In genomic region chr2:101267671-101268656, GRCh38 we compare ENCODE assay signal across 11 cellular contexts. TPM values are rescaled to one million over a fixed set of nuclear protein-coding genes. Genes with fewer than 3 reads are reported as not detected.
DNase-seq lines count a peak whose midpoint lies in the region; ATAC-seq and TF ChIP-seq lines count a peak whose summit lies in the region.
"Had no signal": no experiment of that assay in that cellular context is flagged by ENCODE, and none has a peak within 500 bp of the region (broad histone marks: within the 10 kb centered on the region; RNA-seq: fewer than 3 reads in every experiment).

No MANE protein-coding gene starts in this region.

- intact Hi-C loops in OCI-LY7 (cut with micrococcal nuclease; ENCODE audit: unreplicated experiment) (no loop called here), sigmoid colon (cut with DNase I) (no loop called here)

- no peaks in the 10 kb centered on the region for H3K4me1 ChIP-seq in smooth muscle cell (ENCODE audit: low read depth)
- H3K4me1 ChIP-seq in OCI-LY7 (ENCODE audit: insufficient read depth, low read length, poor library complexity, severe bottlenecking): no peaks in the 10 kb centered on the region
- no peaks in the 10 kb centered on the region for H3K4me1 ChIP-seq in sigmoid colon
- H3K4me1 ChIP-seq: foreskin keratinocyte had no signal

- peaks cover 44% of the 10 kb centered on the region for H3K36me3 ChIP-seq in smooth muscle cell (ENCODE audit: low read depth)
- H3K36me3 ChIP-seq in OCI-LY7 (ENCODE audit: insufficient read depth, low read length): peaks cover 85% of the 10 kb centered on the region
- H3K36me3 ChIP-seq in sigmoid colon: peaks cover 4 to 100% (median 48%) of the 10 kb centered on the region in 4 donors

- no TSS peak for BruUV-seq in OCI-LY7 (replicated peaks; lab: Mats Ljungman, UMichigan)

- H3K4me2 ChIP-seq in smooth muscle cell (no peak overlapping the region), OCI-LY7 (ENCODE audit: low read length) (no peak overlapping the region)
- H3K4me2 ChIP-seq: A549, KMS-11 had no signal

- no peak overlapping the region for H3K9ac ChIP-seq in smooth muscle cell (ENCODE audit: low read depth)
- H3K9ac ChIP-seq: KMS-11 had no signal

- POLR2A ChIA-PET in OCI-LY7 (lab: Charles Lee): interaction anchor here (0.9 to 1.5 kb wide), 2 partner anchors 14 to 1312 kb away, joined by 3 to 4 read pairs; no protein-coding TSS in a partner anchor

- H3K27ac ChIP-seq in smooth muscle cell (ENCODE audit: low read depth) (peak overlapping the region; percentile 61), OCI-LY7 (ENCODE audit: low read depth, low read length, poor library complexity, severe bottlenecking) (no peak overlapping the region), sigmoid colon (no peak overlapping the region)
- H3K27ac ChIP-seq: A549, foreskin keratinocyte, KMS-11 had no signal

- no peaks in the 10 kb centered on the region for H3K27me3 ChIP-seq in smooth muscle cell (ENCODE audit: low read depth)
- no peaks in the 10 kb centered on the region for H3K27me3 ChIP-seq in sigmoid colon
- H3K27me3 ChIP-seq: foreskin keratinocyte had no signal

- H3K79me2 ChIP-seq in smooth muscle cell (ENCODE audit: low read depth) (peaks cover 6% of the 10 kb centered on the region), OCI-LY7 (ENCODE audit: insufficient read depth, low read depth, low read length) (no peaks in the 10 kb centered on the region)

- TF ChIP-seq POLR2A in sigmoid colon (IDR thresholded peaks at IDR 0.05): no peak

- peaks cover 26% of the 10 kb centered on the region for H3F3A ChIP-seq in smooth muscle cell (ENCODE audit: low read depth)

- CTCF ChIA-PET in OCI-LY7 (lab: Charles Lee; ENCODE audit: unreplicated experiment): no interaction called here

- 91% methylated on average over 15 of the region's 15 CpGs for WGBS in smooth muscle cell (ENCODE audit: low lambda C conversion rate)
- WGBS in sigmoid colon, 2 donors: 31 to 61% methylated on average over 15 of the region's 15 CpGs

- ATAC-seq in HG02840 (IDR thresholded peaks at IDR 0.05; ENCODE audit: low FRiP score, unreplicated experiment): peak; percentile 56
- ATAC-seq: A549, foreskin keratinocyte had no signal

- DNase-seq in T-helper 1 cell (no peak), smooth muscle cell (lab: John Stamatoyannopoulos, UW; ENCODE audit: unreplicated experiment) (no peak), OCI-LY7 (ENCODE audit: low spot score) (no peak), SK-N-DZ (ENCODE audit: low spot score) (no peak), sigmoid colon (no peak)
- no peak for DNase-seq in activated naive CD8-positive, alpha-beta T cell treated with anti-CD3 and anti-CD28 coated beads for 36 hours
- DNase-seq: foreskin keratinocyte had no signal

- H4K20me1 ChIP-seq in smooth muscle cell (ENCODE audit: low read depth) (peaks cover 23% of the 10 kb centered on the region), OCI-LY7 (ENCODE audit: insufficient read depth, low read length) (peaks cover 3% of the 10 kb centered on the region; the same call in 1 of the 2 replicates)

- H3K9me3 Mint-ChIP-seq in T-helper 1 cell treated with Interleukin-12 subunit alpha and Interleukin-12 subunit beta and Interleukin-4 antibody, amounts not matched to agents 30 μg/mL and 1 μg/mL, for 36 hours: no peaks in the 10 kb centered on the region
- H3K9me3 Mint-ChIP-seq in activated naive CD8-positive, alpha-beta T cell treated with anti-CD3 and anti-CD28 coated beads for 36 hours: no peaks in the 10 kb centered on the region

- H3K27me3 Mint-ChIP-seq in T-helper 1 cell treated with Interleukin-12 subunit alpha and Interleukin-12 subunit beta and Interleukin-4 antibody, amounts not matched to agents 30 μg/mL and 1 μg/mL, for 36 hours (ENCODE audit: low read depth): no peaks in the 10 kb centered on the region
- H3K27me3 Mint-ChIP-seq in activated naive CD8-positive, alpha-beta T cell treated with anti-CD3 and anti-CD28 coated beads for 36 hours: no peaks in the 10 kb centered on the region

- H2AFZ ChIP-seq in smooth muscle cell (ENCODE audit: low read depth) (no peak overlapping the region), OCI-LY7 (ENCODE audit: low read length) (no peak overlapping the region)

- H3K27ac Mint-ChIP-seq in T-helper 1 cell treated with Interleukin-12 subunit alpha and Interleukin-12 subunit beta and Interleukin-4 antibody, amounts not matched to agents 30 μg/mL and 1 μg/mL, for 36 hours: peak overlapping the region; percentile 58
- H3K27ac Mint-ChIP-seq in activated naive CD8-positive, alpha-beta T cell treated with anti-CD3 and anti-CD28 coated beads for 36 hours: peak overlapping the region; percentile 64

- H3K4me3 ChIP-seq in smooth muscle cell: no peak overlapping the region
- no peak overlapping the region for H3K4me3 ChIP-seq in OCI-LY7 (ENCODE audit: low read depth, low read length, poor library complexity, severe bottlenecking)
- H3K4me3 ChIP-seq in sigmoid colon: no peak overlapping the region
- H3K4me3 ChIP-seq: A549 had no signal

- H3K9me3 ChIP-seq in smooth muscle cell (replicated peaks; ENCODE audit: low read depth) (no peaks in the 10 kb centered on the region), OCI-LY7 (ENCODE audit: low read length) (no peaks in the 10 kb centered on the region), sigmoid colon (no peaks in the 10 kb centered on the region)
- H3K9me3 ChIP-seq: A549 had no signal

- TF ChIP-seq CTCF in smooth muscle cell (IDR thresholded peaks at IDR 0.05; ENCODE audit: borderline replicate concordance, insufficient read depth, poor library complexity, severe bottlenecking) (no peak), OCI-LY7 (conservative IDR thresholded peaks at IDR 0.05; ENCODE audit: low read length) (no peak), sigmoid colon (IDR thresholded peaks at IDR 0.05) (no peak)

- H3K4me3 Mint-ChIP-seq in T-helper 1 cell treated with Interleukin-12 subunit alpha and Interleukin-12 subunit beta and Interleukin-4 antibody, amounts not matched to agents 30 μg/mL and 1 μg/mL, for 36 hours: peak overlapping the region; percentile 27
- H3K4me3 Mint-ChIP-seq in activated naive CD8-positive, alpha-beta T cell treated with anti-CD3 and anti-CD28 coated beads for 36 hours: no peak overlapping the region

- peaks cover 71% of the 10 kb centered on the region for H3K36me3 Mint-ChIP-seq in T-helper 1 cell treated with Interleukin-12 subunit alpha and Interleukin-12 subunit beta and Interleukin-4 antibody, amounts not matched to agents 30 μg/mL and 1 μg/mL, for 36 hours (ENCODE audit: low read depth)
- H3K36me3 Mint-ChIP-seq in activated naive CD8-positive, alpha-beta T cell treated with anti-CD3 and anti-CD28 coated beads for 36 hours: peaks cover 43% of the 10 kb centered on the region

- H3K9me2 ChIP-seq in OCI-LY7 (ENCODE audit: insufficient read depth, low read length): no peaks in the 10 kb centered on the region

- H3K4me1 Mint-ChIP-seq in T-helper 1 cell treated with Interleukin-12 subunit alpha and Interleukin-12 subunit beta and Interleukin-4 antibody, amounts not matched to agents 30 μg/mL and 1 μg/mL, for 36 hours (ENCODE audit: low read depth): peaks cover 51% of the 10 kb centered on the region
- peaks cover 45% of the 10 kb centered on the region for H3K4me1 Mint-ChIP-seq in activated naive CD8-positive, alpha-beta T cell treated with anti-CD3 and anti-CD28 coated beads for 36 hours

- TF ChIP-seq EP300 in sigmoid colon (IDR thresholded peaks at IDR 0.05): no peak

RNA-seq across cellular contexts. Expression of gene CNOT11, which starts 15.3 kb away (rescaled TPM):
- 10 to 100 TPM; 60.7 to 64.7 TPM for total RNA-seq in activated naive CD8-positive, alpha-beta T cell treated with anti-CD3 and anti-CD28 coated beads for 36 hours
- total RNA-seq in smooth muscle cell (53.8 and 65.2 TPM in 2 replicates), OCI-LY7 (2022) (71.9 and 75.6 TPM in 2 replicates), sigmoid colon (10 to 100 TPM; 21.4 to 27.4 (median 22.1) TPM)
- polyA plus RNA-seq in smooth muscle cell (50.0 and 54.6 TPM in 2 replicates), sigmoid colon (10 to 100 TPM; 22.8 to 33.7 (median 27.5) TPM)
- 45.7 and 55.5 TPM in 2 replicates for total RNA-seq in OCI-LY7 (2014; rRNA removed; shearing (Covaris generic))
- polyA plus RNA-seq in SK-N-DZ (2014; cell fraction: cytosol; rRNA removed): 48.7 and 52.4 TPM in 2 replicates
- 85.5 and 88.8 TPM in 2 replicates for polyA plus RNA-seq in SK-N-DZ (2014; cell fraction: nucleus; rRNA removed)

RNA-seq across cellular contexts. Expression of gene RNF149, which starts 40.5 kb away (rescaled TPM):
- total RNA-seq in activated naive CD8-positive, alpha-beta T cell treated with anti-CD3 and anti-CD28 coated beads for 36 hours: 10 to 100 TPM; 38.7 to 39.4 TPM
- total RNA-seq in smooth muscle cell (58.3 and 59.2 TPM in 2 replicates), OCI-LY7 (2022) (16.5 and 17.9 TPM in 2 replicates), sigmoid colon (10 to 100 TPM; 40.0 to 65.4 (median 56.5) TPM)
- polyA plus RNA-seq in smooth muscle cell (42.6 and 63.3 TPM in 2 replicates), sigmoid colon (10 to 100 TPM; 11.4 to 29.5 (median 20.8) TPM)
- total RNA-seq in OCI-LY7 (2014; rRNA removed; shearing (Covaris generic)): 9.0 and 10.3 TPM in 2 replicates
- 23.7 and 30.9 TPM in 2 replicates for polyA plus RNA-seq in SK-N-DZ (2014; cell fraction: cytosol; rRNA removed)
- 36.7 and 50.3 TPM in 2 replicates for polyA plus RNA-seq in SK-N-DZ (2014; cell fraction: nucleus; rRNA removed)
